In the genomic region with DNA sequence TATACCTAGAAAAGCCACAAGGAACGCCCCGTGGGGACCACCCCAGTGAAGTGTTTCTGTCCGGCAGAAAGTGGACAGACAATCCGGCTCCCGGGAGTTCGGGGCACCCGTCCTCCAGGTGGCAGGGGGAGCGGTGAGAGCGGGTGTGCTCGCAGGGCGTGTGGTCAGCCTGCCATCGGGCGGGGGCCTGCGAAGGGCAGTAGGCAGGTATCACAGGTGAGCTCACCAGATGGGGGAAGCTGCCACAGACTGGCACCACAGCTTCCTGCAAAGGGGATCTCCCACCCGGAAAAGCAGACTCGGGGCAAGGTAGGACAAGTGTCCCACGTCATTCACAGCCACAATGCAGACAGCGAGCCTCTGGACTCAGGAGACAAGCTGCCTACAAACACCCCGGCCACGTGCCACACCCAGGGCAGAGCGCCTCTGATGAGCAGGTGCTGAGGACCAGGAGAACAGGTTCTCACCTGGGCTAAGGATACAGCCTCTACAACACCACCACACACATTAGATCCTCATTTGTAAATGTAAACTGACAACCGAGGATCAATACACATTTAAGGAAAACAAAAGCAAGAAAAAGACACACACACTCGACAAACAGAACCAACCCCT, we compare ENCODE assay signal across 21 cellular contexts. TPM values are rescaled to one million over a fixed set of nuclear protein-coding genes. Genes with fewer than 3 reads are reported as not detected.
A peak's percentile ranks its signal among the peaks of the same experiment; 100 is the strongest.
DNase-seq lines count a peak whose midpoint lies in the region; ATAC-seq lines count a peak whose summit lies in the region.
"Had no signal": no experiment of that assay in that cellular context is flagged by ENCODE, and none has a peak within 500 bp of the region (broad histone marks: within the 10 kb centered on the region; RNA-seq: fewer than 3 reads in every experiment).

No MANE protein-coding gene starts in this region.

- DNase-seq in activated CD4-positive, alpha-beta T cell treated with anti-CD3 and anti-CD28 coated beads, Interleukin-2, amount 10 ng/mL, durations not matched to agents 24 days and 14 days: peak; percentile 49
- DNase-seq in activated CD4-positive, alpha-beta T cell treated with anti-CD3 and anti-CD28 coated beads, Interleukin-2, amount 50 U/mL, for 4 hours: no peak
- DNase-seq in NCI-H774 (lab: John Stamatoyannopoulos, UW): peak; percentile 10
- no peak for DNase-seq in immature natural killer cell
- DNase-seq in ACHN: no peak
- DNase-seq in NCI-H2081 treated with DMSO at 0.1 percent for 48 hours (lab: John Stamatoyannopoulos, UW): no peak
- DNase-seq: activated gamma-delta T cell treated with Interleukin-2 at 50 U/mL for 16 hours; anterior cingulate cortex; CD4-positive, alpha-beta T cell; cerebellar nuclear complex; effector CD4-positive, alpha-beta T cell; kidney glomerular epithelial cell; mesenchymal stem cell; NCI-H1694 treated with DMSO at 0.1 percent for 48 hours; retina; T-cell; WERI-Rb-1 had no signal

- H3K9me3 Mint-ChIP-seq in activated CD4-positive, alpha-beta T cell treated with anti-CD3 and anti-CD28 coated beads, Interleukin-2, amount 10 ng/mL, durations not matched to agents 24 days and 14 days: no peaks in the 10 kb centered on the region
- no peaks in the 10 kb centered on the region for H3K9me3 Mint-ChIP-seq in immature natural killer cell
- H3K9me3 Mint-ChIP-seq in stimulated activated memory B cell treated with anti-CD40 and anti-IgM and Interleukin-4, amounts not matched to agents 10 μg/mL and 1 μg/mL and 100 μg/mL, for 72 hours: no peaks in the 10 kb centered on the region
- H3K9me3 Mint-ChIP-seq: CD4-positive, alpha-beta T cell; GM23338; T-cell had no signal

- H3K27me3 Mint-ChIP-seq in activated CD4-positive, alpha-beta T cell treated with anti-CD3 and anti-CD28 coated beads, Interleukin-2, amount 10 ng/mL, durations not matched to agents 24 days and 14 days: no peaks in the 10 kb centered on the region
- H3K27me3 Mint-ChIP-seq in immature natural killer cell (ENCODE audit: low read depth in 3 of 3): peaks cover 0 to 4% (median 0%) of the 10 kb centered on the region in 3 donors
- no peaks in the 10 kb centered on the region for H3K27me3 Mint-ChIP-seq in stimulated activated memory B cell treated with anti-CD40 and anti-IgM and Interleukin-4, amounts not matched to agents 10 μg/mL and 1 μg/mL and 100 μg/mL, for 72 hours
- H3K27me3 Mint-ChIP-seq: CD4-positive, alpha-beta T cell; T-cell had no signal

- in situ Hi-C loops in ACHN (cut with HindIII; ENCODE audit: low pct_ligation_motif_present, low pct_unique_long_range_greater_than_20kb, low sequenced_read_pairs): no loop called here

- no peak overlapping the region for H3K4me3 Mint-ChIP-seq in activated CD4-positive, alpha-beta T cell treated with anti-CD3 and anti-CD28 coated beads, Interleukin-2, amount 10 ng/mL, durations not matched to agents 24 days and 14 days
- no peak overlapping the region for H3K4me3 Mint-ChIP-seq in immature natural killer cell
- H3K4me3 Mint-ChIP-seq in stimulated activated memory B cell treated with anti-CD40 and anti-IgM and Interleukin-4, amounts not matched to agents 10 μg/mL and 1 μg/mL and 100 μg/mL, for 72 hours: no peak overlapping the region
- H3K4me3 Mint-ChIP-seq: CD4-positive, alpha-beta T cell; GM23338; T-cell had no signal

- intact Hi-C loops in activated CD4-positive, alpha-beta T cell treated with anti-CD3 and anti-CD28 coated beads, Interleukin-2, amount 10 ng/mL, durations not matched to agents 24 days and 14 days (cut with micrococcal nuclease): no loop called here

- ATAC-seq in stimulated activated memory B cell treated with anti-CD40 and anti-IgM and Interleukin-4, amounts not matched to agents 10 μg/mL and 1 μg/mL and 100 μg/mL, for 72 hours: no peak
- ATAC-seq in HG02759 (IDR thresholded peaks at IDR 0.05; ENCODE audit: unreplicated experiment): no peak
- ATAC-seq: GM23338, Right ventricle myocardium inferior, T-cell had no signal

- peaks cover 12% of the 10 kb centered on the region for H3K4me1 Mint-ChIP-seq in activated CD4-positive, alpha-beta T cell treated with anti-CD3 and anti-CD28 coated beads, Interleukin-2, amount 10 ng/mL, durations not matched to agents 24 days and 14 days
- peaks cover 18 to 19% of the 10 kb centered on the region in 2 donors for H3K4me1 Mint-ChIP-seq in immature natural killer cell
- peaks cover 24% of the 10 kb centered on the region for H3K4me1 Mint-ChIP-seq in stimulated activated memory B cell treated with anti-CD40 and anti-IgM and Interleukin-4, amounts not matched to agents 10 μg/mL and 1 μg/mL and 100 μg/mL, for 72 hours
- H3K4me1 Mint-ChIP-seq: GM23338 had no signal

- peaks cover 45% of the 10 kb centered on the region for H3K36me3 Mint-ChIP-seq in activated CD4-positive, alpha-beta T cell treated with anti-CD3 and anti-CD28 coated beads, Interleukin-2, amount 10 ng/mL, durations not matched to agents 24 days and 14 days (ENCODE audit: low read depth)
- H3K36me3 Mint-ChIP-seq in immature natural killer cell: peaks cover 14 to 43% (median 23%) of the 10 kb centered on the region in 3 donors
- peaks cover 50% of the 10 kb centered on the region for H3K36me3 Mint-ChIP-seq in stimulated activated memory B cell treated with anti-CD40 and anti-IgM and Interleukin-4, amounts not matched to agents 10 μg/mL and 1 μg/mL and 100 μg/mL, for 72 hours

- H3K27ac Mint-ChIP-seq in activated CD4-positive, alpha-beta T cell treated with anti-CD3 and anti-CD28 coated beads, Interleukin-2, amount 10 ng/mL, durations not matched to agents 24 days and 14 days: no peak overlapping the region
- H3K27ac Mint-ChIP-seq in immature natural killer cell: peak overlapping the region in 4 of 6 donors; percentile 54 to 82 (median 72)
- peak overlapping the region; percentile 85 for H3K27ac Mint-ChIP-seq in stimulated activated memory B cell treated with anti-CD40 and anti-IgM and Interleukin-4, amounts not matched to agents 10 μg/mL and 1 μg/mL and 100 μg/mL, for 72 hours
- H3K27ac Mint-ChIP-seq: CD4-positive, alpha-beta T cell; GM23338 had no signal

RNA-seq across cellular contexts. Expression of a gene that starts 36.4 kb away (rescaled TPM):
- 52.8 and 60.0 TPM in 2 replicates for total RNA-seq in activated CD4-positive, alpha-beta T cell treated with anti-CD3 and anti-CD28 coated beads, Interleukin-2, amount 10 ng/mL, durations not matched to agents 24 days and 14 days
- 10 to 100 TPM; 67.7 to 95.1 (median 90.8) TPM for polyA plus RNA-seq in immature natural killer cell

Comparison
In these comparisons a context has a peak if more than half of its experiments do, and no peak if none do; other contexts are left out.
1. DNase-seq: peak in activated CD4-positive, alpha-beta T cell treated with anti-CD3 and anti-CD28 coated beads, Interleukin-2, amount 10 ng/mL, durations not matched to agents 24 days and 14 days (single experiment) and NCI-H774 (single experiment); none in activated CD4-positive, alpha-beta T cell treated with anti-CD3 and anti-CD28 coated beads, Interleukin-2, amount 50 U/mL, for 4 hours (0 of 2), immature natural killer cell (0 of 3), ACHN (single experiment) and NCI-H2081 treated with DMSO at 0.1 percent for 48 hours (single experiment).